Comparison of ENCODE assay signal across 1 cellular context in genomic region chr7:107118109-107118900, GRCh38.
TF ChIP-seq lines count a peak whose summit lies in the region.

No MANE protein-coding gene starts in this region.

TF ChIP-seq in K562, 482 proteins besides CTCF, POLR2A, EP300 and RAD21 (continued from another document):
- TF ChIP-seq NR2C2 (CRISPR knock-in tag; IDR thresholded peaks at IDR 0.05) (no peak), NR2C2 (tag; IDR thresholded peaks at IDR 0.05) (peak; percentile 67), CBX8 (IDR thresholded peaks at IDR 0.05; ENCODE audit: borderline replicate concordance, extremely low read depth, low read depth, low read length, poor library complexity, severe bottlenecking) (no peak), SMAD4 (CRISPR knock-in tag; conservative IDR thresholded peaks at IDR 0.05) (peak; percentile 45; the same call in 1 of the 2 replicates), NCOR1 (IDR thresholded peaks at IDR 0.05) (peak; percentile 6; the same call in 1 of the 2 replicates), NFIC (IDR thresholded peaks at IDR 0.05) (peak; percentile 90), CAMTA2 (CRISPR knock-in tag; conservative IDR thresholded peaks at IDR 0.05) (no peak), CXXC5 (CRISPR knock-in tag; IDR thresholded peaks at IDR 0.05) (0 out of 2 replicates have a peak, but pooled peaks have one; percentile 33), XRCC5 (IDR thresholded peaks at IDR 0.05; ENCODE audit: low read depth, low read length) (no peak), EHMT2 (IDR thresholded peaks at IDR 0.05) (0 out of 2 replicates have a peak, but pooled peaks have one; percentile 39), KDM1A (IDR thresholded peaks at IDR 0.05) (peak; percentile 90 to 92), CBFA2T3 (IDR thresholded peaks at IDR 0.05) (peak; percentile 61), KLF13 (tag; IDR thresholded peaks at IDR 0.05; ENCODE audit: borderline replicate concordance, low read depth) (no peak), ZC3H11A (IDR thresholded peaks at IDR 0.05; ENCODE audit: low read depth, low read length) (no peak), ADNP (tag; IDR thresholded peaks at IDR 0.05) (no peak), NR2C1 (IDR thresholded peaks at IDR 0.05) (0 out of 2 replicates have a peak, but pooled peaks have one; percentile 38), NR2C1 (tag; IDR thresholded peaks at IDR 0.05) (peak; percentile 55; the same call in 1 of the 2 replicates), MEIS2 (IDR thresholded peaks at IDR 0.05; ENCODE audit: partially characterized antibody) (peak; percentile 52), ZNF24 (IDR thresholded peaks at IDR 0.05) (peak; percentile 97), HDAC1 (IDR thresholded peaks at IDR 0.05) (peak in 1 of 2 experiments; percentile 78; a peak in 2 of 4 replicates)
- TF ChIP-seq, protein P1, sequence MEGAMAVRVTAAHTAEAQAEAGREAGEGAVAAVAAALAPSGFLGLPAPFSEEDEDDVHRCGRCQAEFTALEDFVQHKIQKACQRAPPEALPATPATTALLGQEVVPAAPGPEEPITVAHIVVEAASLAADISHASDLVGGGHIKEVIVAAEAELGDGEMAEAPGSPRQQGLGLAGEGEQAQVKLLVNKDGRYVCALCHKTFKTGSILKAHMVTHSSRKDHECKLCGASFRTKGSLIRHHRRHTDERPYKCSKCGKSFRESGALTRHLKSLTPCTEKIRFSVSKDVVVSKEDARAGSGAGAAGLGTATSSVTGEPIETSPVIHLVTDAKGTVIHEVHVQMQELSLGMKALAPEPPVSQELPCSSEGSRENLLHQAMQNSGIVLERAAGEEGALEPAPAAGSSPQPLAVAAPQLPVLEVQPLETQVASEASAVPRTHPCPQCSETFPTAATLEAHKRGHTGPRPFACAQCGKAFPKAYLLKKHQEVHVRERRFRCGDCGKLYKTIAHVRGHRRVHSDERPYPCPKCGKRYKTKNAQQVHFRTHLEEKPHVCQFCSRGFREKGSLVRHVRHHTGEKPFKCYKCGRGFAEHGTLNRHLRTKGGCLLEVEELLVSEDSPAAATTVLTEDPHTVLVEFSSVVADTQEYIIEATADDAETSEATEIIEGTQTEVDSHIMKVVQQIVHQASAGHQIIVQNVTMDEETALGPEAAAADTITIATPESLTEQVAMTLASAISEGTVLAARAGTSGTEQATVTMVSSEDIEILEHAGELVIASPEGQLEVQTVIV (CRISPR knock-in tag; IDR thresholded peaks at IDR 0.05; ENCODE audit: borderline replicate concordance): no peak
